In the genomic region with DNA sequence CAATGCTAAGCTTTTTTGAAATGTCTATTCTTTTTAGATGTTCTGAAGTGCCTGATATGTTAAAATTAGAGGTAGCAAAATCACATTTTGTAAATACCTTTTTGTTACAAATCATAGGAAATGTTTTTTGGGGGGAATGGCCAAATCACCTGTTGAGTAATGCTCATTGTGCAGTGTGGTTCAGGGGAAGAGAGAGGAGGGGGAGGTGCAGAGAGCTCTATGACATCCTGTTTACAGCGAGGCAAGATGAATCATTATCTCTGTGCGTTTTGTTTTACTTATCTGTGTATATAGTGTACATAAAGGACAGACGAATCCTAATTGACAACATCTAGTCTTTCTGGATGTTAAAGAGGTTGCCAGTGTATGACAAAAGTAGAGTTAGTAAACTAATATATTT, we compare ENCODE assay signal across 8 cellular contexts. TPM values are rescaled to one million over a fixed set of nuclear protein-coding genes. Genes with fewer than 3 reads are reported as not detected.
DNase-seq lines count a peak whose midpoint lies in the region; ATAC-seq and TF ChIP-seq lines count a peak whose summit lies in the region.
"Not testable (repeated sequence)": the region's sequence is repeated elsewhere in the genome, so short reads cannot be mapped to it uniquely, and the experiment has no call there.

No MANE protein-coding gene starts in this region.

- not testable (repeated sequence) for H3K9me3 ChIP-seq in effector memory CD4-positive, alpha-beta T cell (ENCODE audit: control insufficient read depth, low read length)

- DNase-seq in DMS53 (lab: John Stamatoyannopoulos, UW) (peak; percentile 84), NB4 (ENCODE audit: low read depth) (peak; percentile 78), activated T-cell treated with anti-CD3 and anti-CD28 coated beads for 4 hours (peak; percentile 32)
- peak in 1 of 3 donors; percentile 6 for DNase-seq in effector memory CD4-positive, alpha-beta T cell
- not testable (repeated sequence) for DNase-seq in natural killer cell

- intact Hi-C loops in natural killer cell (cut with micrococcal nuclease), result not testable (repeated sequence)

- not testable (repeated sequence) for TF ChIP-seq CTCF in NB4 (IDR thresholded peaks at IDR 0.05; ENCODE audit: low read depth, low read length); natural killer cell (IDR thresholded peaks at IDR 0.05)

- H3K36me3 Mint-ChIP-seq in activated naive CD4-positive, alpha-beta T cell treated with anti-CD3 and anti-CD28 coated beads, Interleukin-2, amount 50 U/mL, for 24 hours; natural killer cell; stimulated activated memory B cell treated with anti-CD40 and anti-IgM and Interleukin-4, amounts not matched to agents 10 μg/mL and 1 μg/mL and 100 μg/mL, for 72 hours: not testable (repeated sequence)

- H3K4me3 Mint-ChIP-seq in activated naive CD4-positive, alpha-beta T cell treated with anti-CD3 and anti-CD28 coated beads, Interleukin-2, amount 50 U/mL, for 24 hours, result peak overlapping the region; percentile 76
- peak overlapping the region; percentile 45 for H3K4me3 Mint-ChIP-seq in natural killer cell
- peak overlapping the region; percentile 72 for H3K4me3 Mint-ChIP-seq in stimulated activated memory B cell treated with anti-CD40 and anti-IgM and Interleukin-4, amounts not matched to agents 10 μg/mL and 1 μg/mL and 100 μg/mL, for 72 hours

- not testable (repeated sequence) for H3K27me3 Mint-ChIP-seq in activated naive CD4-positive, alpha-beta T cell treated with anti-CD3 and anti-CD28 coated beads, Interleukin-2, amount 50 U/mL, for 24 hours; stimulated activated memory B cell treated with anti-CD40 and anti-IgM and Interleukin-4, amounts not matched to agents 10 μg/mL and 1 μg/mL and 100 μg/mL, for 72 hours
- H3K27me3 Mint-ChIP-seq in natural killer cell (ENCODE audit: low read depth in 2 of 2), result peaks cover 2 to 14% of the 10 kb centered on the region in 2 donors

- H3K27ac Mint-ChIP-seq in activated naive CD4-positive, alpha-beta T cell treated with anti-CD3 and anti-CD28 coated beads, Interleukin-2, amount 50 U/mL, for 24 hours, result peak overlapping the region; percentile 97
- peak overlapping the region in 1 of 2 donors; percentile 67 for H3K27ac Mint-ChIP-seq in natural killer cell
- H3K27ac Mint-ChIP-seq in stimulated activated memory B cell treated with anti-CD40 and anti-IgM and Interleukin-4, amounts not matched to agents 10 μg/mL and 1 μg/mL and 100 μg/mL, for 72 hours, result peak overlapping the region; percentile 78

- H3K9me3 Mint-ChIP-seq in activated naive CD4-positive, alpha-beta T cell treated with anti-CD3 and anti-CD28 coated beads, Interleukin-2, amount 50 U/mL, for 24 hours, result peaks cover 12% of the 10 kb centered on the region
- not testable (repeated sequence) for H3K9me3 Mint-ChIP-seq in natural killer cell; stimulated activated memory B cell treated with anti-CD40 and anti-IgM and Interleukin-4, amounts not matched to agents 10 μg/mL and 1 μg/mL and 100 μg/mL, for 72 hours

- peak overlapping the region; percentile 18 for H3K27ac ChIP-seq in effector memory CD4-positive, alpha-beta T cell (ENCODE audit: insufficient read depth, low read length, poor library complexity, severe bottlenecking)

- not testable (repeated sequence) for H3K4me1 ChIP-seq in effector memory CD4-positive, alpha-beta T cell (ENCODE audit: control insufficient read depth, insufficient read depth, low read length, poor library complexity, severe bottlenecking)

- H3K27me3 ChIP-seq in effector memory CD4-positive, alpha-beta T cell (replicated peaks; ENCODE audit: control insufficient read depth, insufficient read depth, low read length, poor library complexity, severe bottlenecking), result not testable (repeated sequence)

- peak; percentile 93 to 94 for ATAC-seq in activated CD4-positive, CD25-positive, alpha-beta regulatory T cell treated with anti-CD3 and anti-CD28 coated beads, Interleukin-2, amount 50 U/mL, for 24 hours
- peak in 2 of 3 donors; percentile 40 to 52 for ATAC-seq in natural killer cell
- ATAC-seq in stimulated activated memory B cell treated with anti-CD40 and anti-IgM and Interleukin-4, amounts not matched to agents 10 μg/mL and 1 μg/mL and 100 μg/mL, for 72 hours, result not testable (repeated sequence)

- H3K4me1 Mint-ChIP-seq in activated naive CD4-positive, alpha-beta T cell treated with anti-CD3 and anti-CD28 coated beads, Interleukin-2, amount 50 U/mL, for 24 hours, result peaks cover 20% of the 10 kb centered on the region
- not testable (repeated sequence) for H3K4me1 Mint-ChIP-seq in natural killer cell; stimulated activated memory B cell treated with anti-CD40 and anti-IgM and Interleukin-4, amounts not matched to agents 10 μg/mL and 1 μg/mL and 100 μg/mL, for 72 hours

- not testable (repeated sequence) for TF ChIP-seq POLR2A in NB4 (IDR thresholded peaks at IDR 0.05; ENCODE audit: extremely low read depth, insufficient read length)

- H3K4me3 ChIP-seq in NB4 (ENCODE audit: low read depth, low read length); effector memory CD4-positive, alpha-beta T cell (ENCODE audit: insufficient read depth, low read depth, low read length, poor library complexity, severe bottlenecking): not testable (repeated sequence)

- H3K36me3 ChIP-seq in effector memory CD4-positive, alpha-beta T cell (ENCODE audit: control insufficient read depth, insufficient read depth, low read length), result not testable (repeated sequence)

RNA-seq across cellular contexts. Expression of a gene that starts 9.4 kb away (rescaled TPM):
- total RNA-seq in natural killer cell, result 10 to 100 TPM; 28.7 to 46.9 (median 37.2) TPM
